ENCODE assay signal across 15 cellular contexts in genomic region chr17:8019665-8020064, GRCh38. TPM values are rescaled to one million over a fixed set of nuclear protein-coding genes. Genes with fewer than 3 reads are reported as not detected.
DNase-seq lines count a peak whose midpoint lies in the region; ATAC-seq and TF ChIP-seq lines count a peak whose summit lies in the region.
"Had no signal": no experiment of that assay in that cellular context is flagged by ENCODE, and none has a peak within 500 bp of the region (broad histone marks: within the 10 kb centered on the region; RNA-seq: fewer than 3 reads in every experiment).

No MANE protein-coding gene starts in this region.

- TF ChIP-seq CTCF in IMR-90 (conservative IDR thresholded peaks at IDR 0.05; ENCODE audit: low read depth, low read length) (no peak), esophagus muscularis mucosa (IDR thresholded peaks at IDR 0.05) (no peak), GM13976 (IDR thresholded peaks at IDR 0.05; ENCODE audit: borderline replicate concordance, control extremely low read depth, extremely low read depth, insufficient read depth, missing control alignments) (no peak)

- no peak overlapping the region for H2AK5ac ChIP-seq in IMR-90 (ENCODE audit: low read depth, low read length)

- no peak overlapping the region for H3K14ac ChIP-seq in IMR-90 (replicated peaks; ENCODE audit: low read depth, low read length)

- no peak overlapping the region for H2BK5ac ChIP-seq in IMR-90 (ENCODE audit: low read depth, low read length, poor library complexity, severe bottlenecking)

- WGBS in IMR-90 (ENCODE audit: extremely low coverage in 2 of 2, insufficient read length in 1 of 2), 2 experiments, result 67% methylated on average over 3 of the region's 6 CpGs; no CpG with 5 or more reads in 1 of the 2 experiments
- 54% methylated on average over 6 of the region's 6 CpGs for WGBS in esophagus muscularis mucosa

- H3K36me3 ChIP-seq in ACC112 (ENCODE audit: insufficient read depth, low read length) (no peaks in the 10 kb centered on the region), IMR-90 (ENCODE audit: control insufficient read depth, insufficient read depth, low read length) (no peaks in the 10 kb centered on the region), esophagus muscularis mucosa (no peaks in the 10 kb centered on the region)
- H3K36me3 ChIP-seq: gastroesophageal sphincter had no signal

- no peak overlapping the region for H2AK9ac ChIP-seq in IMR-90 (replicated peaks; ENCODE audit: low read depth, low read length, poor library complexity)

- H2BK120ac ChIP-seq in IMR-90 (ENCODE audit: low read depth, low read length), result no peak overlapping the region

- TF ChIP-seq RAD21 in IMR-90 (IDR thresholded peaks at IDR 0.05; ENCODE audit: low read length), result no peak

- no peak overlapping the region for H4K8ac ChIP-seq in IMR-90 (ENCODE audit: low read depth in 2 of 2, low read length in 2 of 2)

- POLR2A ChIA-PET in IMR-90 (lab: Charles Lee; ENCODE audit: unreplicated experiment), result no interaction called here
- POLR2A ChIA-PET in HEK293T (lab: Yijun Ruan, JAX), result no interaction called here

- H2AFZ ChIP-seq in ACC112 (ENCODE audit: low read length, unreplicated experiment), result peak overlapping the region; percentile 51
- H2AFZ ChIP-seq in IMR-90 (replicated peaks; ENCODE audit: low read length, poor library complexity), result no peak overlapping the region
- H2AFZ ChIP-seq: GM23338 had no signal

- H3K4me1 ChIP-seq in ACC112 (ENCODE audit: control insufficient read depth, insufficient read depth, low read length, unreplicated experiment), result peaks cover 23% of the 10 kb centered on the region
- peaks cover 3% of the 10 kb centered on the region; the same call in 1 of the 2 replicates for H3K4me1 ChIP-seq in IMR-90 (ENCODE audit: control insufficient read depth, insufficient read depth, low read length)
- peaks cover 10 to 28% (median 22%) of the 10 kb centered on the region in 4 donors for H3K4me1 ChIP-seq in esophagus muscularis mucosa

- dilution Hi-C loops in IMR-90 (cut with HindIII; ENCODE audit: low sequenced_read_pairs, unreplicated experiment), result no loop called here

- no peaks in the 10 kb centered on the region for H3K79me2 ChIP-seq in ACC112 (ENCODE audit: control insufficient read depth, insufficient read depth, low read length, unreplicated experiment)

- no peak overlapping the region for H3K23ac ChIP-seq in IMR-90 (ENCODE audit: low read depth, low read length)

- no peak overlapping the region for H2BK20ac ChIP-seq in IMR-90 (ENCODE audit: low read depth, low read length)

- H2BK15ac ChIP-seq in IMR-90 (ENCODE audit: low read depth, low read length), result no peak overlapping the region

- no peak for ATAC-seq in IMR-90 (ENCODE audit: low read depth)
- ATAC-seq: gastroesophageal sphincter, GM23338 had no signal

- no peaks in the 10 kb centered on the region for H4K20me1 ChIP-seq in IMR-90 (ENCODE audit: insufficient read depth, low read length)

- H4K5ac ChIP-seq in IMR-90 (ENCODE audit: low read depth, low read length), result no peak overlapping the region

- no peaks in the 10 kb centered on the region for H3K79me1 ChIP-seq in IMR-90 (ENCODE audit: low read depth in 1 of 2, low read length in 2 of 2)

- no peak overlapping the region for H3K9ac ChIP-seq in IMR-90 (ENCODE audit: low read depth, low read length)

- H3K9me3 ChIP-seq in IMR-90 (ENCODE audit: control insufficient read depth, insufficient read depth, low read length) (no peaks in the 10 kb centered on the region), esophagus muscularis mucosa (no peaks in the 10 kb centered on the region)
- H3K9me3 ChIP-seq: gastroesophageal sphincter had no signal

- no peak overlapping the region for H3K18ac ChIP-seq in IMR-90 (ENCODE audit: low read depth, low read length)

- DNase-seq in IMR-90 (peak; percentile 15), dermis blood vessel endothelial cell (peak; percentile 12), myocyte (ENCODE audit: low read depth) (peak; percentile 34), HEK293T (ENCODE audit: extremely low spot score) (no peak), COLO668 (lab: John Stamatoyannopoulos, UW; ENCODE audit: unreplicated experiment) (no peak), esophagus muscularis mucosa (ENCODE audit: extremely low spot score) (no peak), GM13976 (ENCODE audit: low spot score) (no peak)
- DNase-seq: cerebellar nuclear complex, KBM-7, NCI-H2171 had no signal

- no peaks in the 10 kb centered on the region for H3K9me1 ChIP-seq in IMR-90 (ENCODE audit: insufficient read depth, low read length)

- no TSS peak for BruUV-seq in IMR-90 (replicated peaks; lab: Mats Ljungman, UMichigan)

- intact Hi-C loops in IMR-90 (cut with micrococcal nuclease), result no loop called here
- intact Hi-C loops in esophagus muscularis mucosa (cut with DNase I), result no loop called here

- H3K56ac ChIP-seq in IMR-90 (ENCODE audit: extremely low read depth, insufficient read depth, low read length), result no peak overlapping the region

- H3K27me3 ChIP-seq in ACC112 (ENCODE audit: insufficient read depth, low read length) (no peaks in the 10 kb centered on the region), IMR-90 (ENCODE audit: control insufficient read depth, insufficient read depth, low read length) (peaks cover 51% of the 10 kb centered on the region), esophagus muscularis mucosa (peaks cover 0 to 34% (median 18%) of the 10 kb centered on the region in 4 donors)

- no peak overlapping the region for H3K4ac ChIP-seq in IMR-90 (ENCODE audit: low read depth, low read length)

- no peak overlapping the region for H4K91ac ChIP-seq in IMR-90 (ENCODE audit: insufficient read depth, low read depth, low read length)

- H3K27ac ChIP-seq in ACC112 (ENCODE audit: low read depth, low read length) (no peak overlapping the region), IMR-90 (ENCODE audit: insufficient read depth, low read length) (no peak overlapping the region), esophagus muscularis mucosa (replicated peaks in 1 of 4) (no peak overlapping the region)
- H3K27ac ChIP-seq: gastroesophageal sphincter had no signal

- in situ Hi-C loops in IMR-90 (cut with MboI; ENCODE audit: low sequenced_read_pairs), result no loop called here
- in situ Hi-C loops in GM13976 (cut with MboI; ENCODE audit: low sequenced_read_pairs, unreplicated experiment), result no loop called here

- H3K4me2 ChIP-seq in IMR-90 (ENCODE audit: low read depth, low read length), result no peak overlapping the region
- H3K4me2 ChIP-seq: GM23338 had no signal

- H3K4me3 ChIP-seq in ACC112 (ENCODE audit: low read depth, low read length) (no peak overlapping the region), IMR-90 (ENCODE audit: insufficient read depth, low read depth, low read length) (no peak overlapping the region), esophagus muscularis mucosa (no peak overlapping the region)
- H3K4me3 ChIP-seq: gastroesophageal sphincter, GM23338, lung had no signal

- CTCF ChIA-PET in IMR-90 (lab: Yijun Ruan, JAX), result no interaction called here
- CTCF ChIA-PET in HEK293T (lab: Yijun Ruan, JAX), result no interaction called here

- no peak for TF ChIP-seq EP300 in esophagus muscularis mucosa (IDR thresholded peaks at IDR 0.05)

- TF ChIP-seq POLR2A in IMR-90 (IDR thresholded peaks at IDR 0.05; ENCODE audit: low read depth, low read length), result no peak
- no peak for TF ChIP-seq POLR2A in esophagus muscularis mucosa (IDR thresholded peaks at IDR 0.05; ENCODE audit: low read depth)

TF ChIP-seq in IMR-90, 13 proteins besides CTCF, POLR2A, EP300 and RAD21:
- TF ChIP-seq RFX5 (IDR thresholded peaks at IDR 0.05; ENCODE audit: low read depth, low read length), result no peak
- no peak for TF ChIP-seq RCOR1 (IDR thresholded peaks at IDR 0.05; ENCODE audit: insufficient replicate concordance, low read length)

TF ChIP-seq in HEK293T, 16 proteins besides CTCF, POLR2A, EP300 and RAD21:
- TF ChIP-seq FOXM1 (IDR thresholded peaks at IDR 0.05; ENCODE audit: borderline replicate concordance) (no peak), BHLHE40 (IDR thresholded peaks at IDR 0.05; ENCODE audit: borderline replicate concordance) (no peak), FOXK2 (IDR thresholded peaks at IDR 0.05) (no peak), SUZ12 (IDR thresholded peaks at IDR 0.05) (no peak), HDGF (IDR thresholded peaks at IDR 0.05; ENCODE audit: borderline replicate concordance) (no peak), PKNOX1 (IDR thresholded peaks at IDR 0.05) (no peak), FOXA1 (IDR thresholded peaks at IDR 0.05) (no peak), ZNF384 (IDR thresholded peaks at IDR 0.05) (no peak), TARDBP (IDR thresholded peaks at IDR 0.05) (no peak), ARNT (IDR thresholded peaks at IDR 0.05) (no peak), CTBP1 (IDR thresholded peaks at IDR 0.05; ENCODE audit: borderline replicate concordance) (no peak), ELF4 (IDR thresholded peaks at IDR 0.05) (no peak)
TF ChIP-seq in HEK293T: peak in this region for 0.

RNA-seq across cellular contexts. Expression of gene GUCY2D, which starts 17.2 kb away (rescaled TPM):
- total RNA-seq in IMR-90 (2012; rRNA removed) (not detected in 2 replicates), dermis blood vessel endothelial cell (not detected in 2 replicates), myocyte (not detected in 2 replicates), esophagus muscularis mucosa (1 to 10 TPM in 1 of 4 donors, not detected in 3; 1.1 TPM)
- polyA plus RNA-seq in IMR-90 (2012; rRNA removed), result 0.03 TPM in 1 of 2 replicates, not detected in the other
- polyA plus RNA-seq in IMR-90 (2012; cell fraction: cytosol; rRNA removed), result not detected in 2 replicates
- polyA plus RNA-seq in IMR-90 (2012; cell fraction: nucleus; rRNA removed; ENCODE audit: low replicate concordance), result not detected in 2 replicates
- not detected for polyA plus RNA-seq in myocyte (2012)
- total RNA-seq: gastroesophageal sphincter had no signal

RNA-seq across cellular contexts. Expression of gene ALOX15B, which starts 19.2 kb away (rescaled TPM):
- total RNA-seq in IMR-90 (2012; rRNA removed) (not detected in 2 replicates), dermis blood vessel endothelial cell (not detected in 2 replicates), myocyte (not detected in 2 replicates), esophagus muscularis mucosa (1 to 10 TPM; 1.3 to 3.7 (median 2.0) TPM)
- polyA plus RNA-seq in IMR-90 (2012; rRNA removed), result not detected in 2 replicates
- 0.03 TPM in 1 of 2 replicates, not detected in the other for polyA plus RNA-seq in IMR-90 (2012; cell fraction: cytosol; rRNA removed)
- not detected in 2 replicates for polyA plus RNA-seq in IMR-90 (2012; cell fraction: nucleus; rRNA removed; ENCODE audit: low replicate concordance)
- polyA plus RNA-seq in myocyte (2012), result not detected
- polyA plus RNA-seq: BJ had no signal

Comparison
In these comparisons a context has a peak if more than half of its experiments do, and no peak if none do; other contexts are left out.
1. DNase-seq: peak in IMR-90 (single experiment), dermis blood vessel endothelial cell (single experiment) and myocyte (single experiment); none in HEK293T (single experiment), COLO668 (single experiment), esophagus muscularis mucosa (single experiment) and GM13976 (single experiment).